8 cellular contexts compared by ENCODE assay signal in genomic region chr3:52531636-52532516, GRCh38. TPM values are rescaled to one million over a fixed set of nuclear protein-coding genes. Genes with fewer than 3 reads are reported as not detected.
DNase-seq lines count a peak whose midpoint lies in the region; ATAC-seq, FAIRE-seq and TF ChIP-seq lines count a peak whose summit lies in the region.

No MANE protein-coding gene starts in this region.

- no peak for DNase-seq in Calu3
- no peak for DNase-seq in OCI-LY7 (ENCODE audit: low spot score)
- no peak for DNase-seq in epithelial cell of esophagus (ENCODE audit: low read depth)
- DNase-seq in pancreas = peak in 4 of 6 donors; percentile 3 to 52 (median 32)
- no peak for DNase-seq in NCI-H82 (lab: John Stamatoyannopoulos, UW)
- DNase-seq in stimulated activated naive CD4-positive, alpha-beta T cell (lab: John Stamatoyannopoulos, UW) = no peak
- DNase-seq in HuH-7.5 (ENCODE audit: low spot score) = no peak
- DNase-seq in NCI-H526 (lab: John Stamatoyannopoulos, UW) = no peak

- BruUV-seq in Calu3 (replicated peaks; lab: Mats Ljungman, UMichigan) (TSS peak; percentile 69), OCI-LY7 (replicated peaks; lab: Mats Ljungman, UMichigan) (no TSS peak)

- H3K79me2 ChIP-seq in OCI-LY7 (ENCODE audit: insufficient read depth, low read depth, low read length) = peaks cover 14% of the 10 kb centered on the region; the same call in 1 of the 2 replicates

- no peak for ATAC-seq in pancreas

- POLR2A ChIA-PET in OCI-LY7 (lab: Charles Lee) = no interaction called here

- H2AFZ ChIP-seq in OCI-LY7 (ENCODE audit: low read length) = no peak overlapping the region

- H3K4me3 Mint-ChIP-seq in Calu3 (ENCODE audit: low read depth, unreplicated experiment) = peak overlapping the region; percentile 82

- no peaks in the 10 kb centered on the region for H3K27me3 Mint-ChIP-seq in Calu3 (ENCODE audit: unreplicated experiment)

- H3K9me2 ChIP-seq in OCI-LY7 (ENCODE audit: insufficient read depth, low read length) = no peaks in the 10 kb centered on the region

- peaks cover 14% of the 10 kb centered on the region for H3K36me3 ChIP-seq in OCI-LY7 (ENCODE audit: insufficient read depth, low read length)
- no peaks in the 10 kb centered on the region for H3K36me3 ChIP-seq in pancreas

- H3K27ac ChIP-seq in OCI-LY7 (ENCODE audit: low read depth, low read length, poor library complexity, severe bottlenecking) (no peak overlapping the region), pancreas (no peak overlapping the region)

- peak overlapping the region; percentile 86 for H3K4me3 ChIP-seq in OCI-LY7 (ENCODE audit: low read depth, low read length, poor library complexity, severe bottlenecking)
- peak overlapping the region; percentile 52 for H3K4me3 ChIP-seq in epithelial cell of esophagus (ENCODE audit: low read length)
- no peak overlapping the region for H3K4me3 ChIP-seq in pancreas

- WGBS in pancreas, 2 donors = 94% methylated on average over 16 of the region's 16 CpGs

- CTCF ChIA-PET in Calu3 (lab: Charles Lee) = interaction anchor here (0.6 kb wide), 1 partner anchor 63 kb away, joined by 7 read pairs; no protein-coding TSS in a partner anchor
- CTCF ChIA-PET in OCI-LY7 (lab: Charles Lee; ENCODE audit: unreplicated experiment) = no interaction called here

- no peaks in the 10 kb centered on the region for H3K9me3 Mint-ChIP-seq in Calu3 (ENCODE audit: low read depth, unreplicated experiment)

- TF ChIP-seq CTCF in Calu3 (IDR thresholded peaks at IDR 0.05; ENCODE audit: unreplicated experiment) (no peak), OCI-LY7 (conservative IDR thresholded peaks at IDR 0.05; ENCODE audit: low read length) (no peak), epithelial cell of esophagus (IDR thresholded peaks at IDR 0.05; ENCODE audit: insufficient read depth, low read depth, low read length, missing control alignments) (no peak), pancreas (IDR thresholded peaks at IDR 0.05) (no peak)

- no peaks in the 10 kb centered on the region for H3K27me3 ChIP-seq in pancreas

- peak overlapping the region; percentile 74 for H3K27ac Mint-ChIP-seq in Calu3 (ENCODE audit: unreplicated experiment)

- intact Hi-C loops in Calu3 (cut with micrococcal nuclease; ENCODE audit: unreplicated experiment) = loop anchor here (10.0 kb wide), 1 partner anchor 153 kb away; the partner anchor contains the start of genes GNL3 and PBRM1
- intact Hi-C loops in OCI-LY7 (cut with micrococcal nuclease; ENCODE audit: unreplicated experiment) = no loop called here
- intact Hi-C loops in pancreas (cut with DNase I) = no loop called here

- H3K4me1 Mint-ChIP-seq in Calu3 (ENCODE audit: low read depth, unreplicated experiment) = no peaks in the 10 kb centered on the region

- no peak for FAIRE-seq in pancreas (lab: Jason Lieb, UNC)

- peaks cover 53% of the 10 kb centered on the region for H3K36me3 Mint-ChIP-seq in Calu3 (ENCODE audit: insufficient read depth, unreplicated experiment)

- H3K4me1 ChIP-seq in OCI-LY7 (ENCODE audit: insufficient read depth, low read length, poor library complexity, severe bottlenecking) = peaks cover 37% of the 10 kb centered on the region
- no peaks in the 10 kb centered on the region for H3K4me1 ChIP-seq in pancreas

- H3K9me3 ChIP-seq in OCI-LY7 (ENCODE audit: low read length) (no peaks in the 10 kb centered on the region), pancreas (no peaks in the 10 kb centered on the region)

- peak overlapping the region; percentile 99 for H3K4me2 ChIP-seq in OCI-LY7 (ENCODE audit: low read length)

- 0 out of 2 replicates have a peak, but pooled peaks cover 6% of the 10 kb centered on the region for H4K20me1 ChIP-seq in OCI-LY7 (ENCODE audit: insufficient read depth, low read length)

RNA-seq across cellular contexts. Expression of gene NT5DC2, which starts 1.8 kb away (rescaled TPM):
- total RNA-seq in Calu3 (2022) (100 and 146 TPM in 2 replicates), OCI-LY7 (2022) (110 and 118 TPM in 2 replicates), pancreas (10 to 100 TPM in 1 of 6 donors, 1 to 10 TPM in 5; 3.5 to 14.5 (median 7.7) TPM)
- total RNA-seq in OCI-LY7 (2014; rRNA removed; shearing (Covaris generic)) = 132 and 144 TPM in 2 replicates
- polyA plus RNA-seq in pancreas = 10 to 100 TPM; 17.3 to 37.6 TPM

RNA-seq across cellular contexts. Expression of gene UQCC5, which starts 4.5 kb away (rescaled TPM):
- total RNA-seq in Calu3 (2022) = 14.0 and 15.1 TPM in 2 replicates
- 12.0 and 18.4 TPM in 2 replicates for total RNA-seq in OCI-LY7 (2014; rRNA removed; shearing (Covaris generic))
- 22.4 and 25.6 TPM in 2 replicates for total RNA-seq in OCI-LY7 (2022)
- total RNA-seq in pancreas = 10 to 100 TPM in 1 of 6 donors, 1 to 10 TPM in 5; 5.0 to 11.2 (median 7.1) TPM
- polyA plus RNA-seq in pancreas = 10 to 100 TPM; 25.7 to 41.8 TPM

RNA-seq across cellular contexts. Expression of gene STAB1, which starts 36.7 kb away (rescaled TPM):
- total RNA-seq in Calu3 (2022) = 0.26 TPM in 1 of 2 replicates, not detected in the other
- total RNA-seq in OCI-LY7 (2014; rRNA removed; shearing (Covaris generic)) = not detected in 2 replicates
- not detected in 2 replicates for total RNA-seq in OCI-LY7 (2022)
- 10 to 100 TPM in 5 of 6 donors, 1 to 10 TPM in 1; 8.2 to 57.7 (median 36.3) TPM for total RNA-seq in pancreas
- polyA plus RNA-seq in pancreas = 100 to 1,000 TPM; 122 to 140 TPM

Comparison
In these comparisons a context has a peak if more than half of its experiments do, and no peak if none do; other contexts are left out.
1. DNase-seq: peak in pancreas (4 of 6); none in Calu3 (single experiment), OCI-LY7 (single experiment), epithelial cell of esophagus (single experiment), NCI-H82 (single experiment), stimulated activated naive CD4-positive, alpha-beta T cell (0 of 6), HuH-7.5 (single experiment) and NCI-H526 (0 of 2).
2. H3K4me3 ChIP-seq: peak in OCI-LY7 (single experiment) and epithelial cell of esophagus (single experiment); none in pancreas (0 of 4).